In genomic region chr12:92085040-92085439, GRCh38 we compare ENCODE assay signal across 19 cellular contexts.
DNase-seq lines count a peak whose midpoint lies in the region; ATAC-seq and TF ChIP-seq lines count a peak whose summit lies in the region.
"Had no signal": no experiment of that assay in that cellular context is flagged by ENCODE, and none has a peak within 500 bp of the region (broad histone marks: within the 10 kb centered on the region; RNA-seq: fewer than 3 reads in every experiment).

No MANE protein-coding gene starts in this region.

- WGBS in hepatocyte (ENCODE audit: low lambda C conversion rate, missing lambda C conversion rate), result 50% methylated on average over 1 of the region's 1 CpG

- no peak overlapping the region for H2AFZ ChIP-seq in hepatocyte

- H4K20me1 ChIP-seq in hepatocyte (ENCODE audit: insufficient read depth, poor library complexity, severe bottlenecking), result no peaks in the 10 kb centered on the region

- peak; percentile 44 for ATAC-seq in GM21423 (IDR thresholded peaks at IDR 0.05; ENCODE audit: unreplicated experiment)
- peak; percentile 55 for ATAC-seq in HG03460 (IDR thresholded peaks at IDR 0.05; ENCODE audit: unreplicated experiment)
- ATAC-seq: left cardiac atrium had no signal

- TF ChIP-seq CTCF in AG10803 (conservative IDR thresholded peaks at IDR 0.05; ENCODE audit: low read length) (no peak; the same call in 1 of the 2 replicates), hepatocyte (IDR thresholded peaks at IDR 0.05; ENCODE audit: poor library complexity) (no peak), GM13977 (IDR thresholded peaks at IDR 0.05; ENCODE audit: extremely low read depth, insufficient read depth, missing control alignments) (no peak)

- H3K9me2 ChIP-seq in hepatocyte (replicated peaks; ENCODE audit: insufficient read depth), result no peaks in the 10 kb centered on the region

- peak; percentile 54 for DNase-seq in AG10803 (ENCODE audit: low read depth)
- no peak for DNase-seq in hepatocyte (ENCODE audit: low spot score)
- DNase-seq in NCI-H524 (lab: John Stamatoyannopoulos, UW), result no peak
- no peak for DNase-seq in GM13977 (ENCODE audit: low spot score)
- no peak for DNase-seq in germinal center (ENCODE audit: low spot score)
- no peak for DNase-seq in COLO668 (lab: John Stamatoyannopoulos, UW; ENCODE audit: unreplicated experiment)
- DNase-seq: activated CD4-positive, alpha-beta T cell treated with anti-CD3 and anti-CD28 coated beads for 1 hour; activated T-cell treated with anti-CD3 and anti-CD28 coated beads, Interleukin-2, amount 50 U/mL, for 4 hours; aorta; KG1; left cardiac atrium; NCI-H1417 treated with DMSO at 0.1 percent for 48 hours; NCI-H510A treated with DMSO at 0.1 percent for 48 hours; RPMI8226 had no signal

- no peaks in the 10 kb centered on the region for H3K79me2 ChIP-seq in hepatocyte

- no peak overlapping the region for H3K4me3 ChIP-seq in AG10803 (ENCODE audit: low read length)
- H3K4me3 ChIP-seq in hepatocyte, result no peak overlapping the region
- H3K4me3 ChIP-seq: coronary artery, esophagus muscularis mucosa, thoracic aorta had no signal

- no peaks in the 10 kb centered on the region for H3K27me3 ChIP-seq in hepatocyte
- H3K27me3 ChIP-seq: esophagus muscularis mucosa had no signal

- no peaks in the 10 kb centered on the region for H3K36me3 ChIP-seq in hepatocyte (replicated peaks; ENCODE audit: insufficient read depth, low read depth)
- H3K36me3 ChIP-seq: esophagus muscularis mucosa, thoracic aorta had no signal

- no peak overlapping the region for H3K27ac ChIP-seq in hepatocyte
- H3K27ac ChIP-seq: coronary artery, esophagus muscularis mucosa, thoracic aorta had no signal

- peak overlapping the region; percentile 24 for H3K4me2 ChIP-seq in hepatocyte

- no peaks in the 10 kb centered on the region for H3K9me3 ChIP-seq in hepatocyte (ENCODE audit: low read depth)
- H3K9me3 ChIP-seq: esophagus muscularis mucosa, thoracic aorta had no signal

- peaks cover 3% of the 10 kb centered on the region for H3K4me1 ChIP-seq in hepatocyte (ENCODE audit: insufficient read depth)

- in situ Hi-C loops in GM13977 (cut with MboI; ENCODE audit: low pct_unique_long_range_greater_than_20kb, low sequenced_read_pairs, unreplicated experiment), result no loop called here
